ENCODE assay signal across 13 cellular contexts in the genomic region with DNA sequence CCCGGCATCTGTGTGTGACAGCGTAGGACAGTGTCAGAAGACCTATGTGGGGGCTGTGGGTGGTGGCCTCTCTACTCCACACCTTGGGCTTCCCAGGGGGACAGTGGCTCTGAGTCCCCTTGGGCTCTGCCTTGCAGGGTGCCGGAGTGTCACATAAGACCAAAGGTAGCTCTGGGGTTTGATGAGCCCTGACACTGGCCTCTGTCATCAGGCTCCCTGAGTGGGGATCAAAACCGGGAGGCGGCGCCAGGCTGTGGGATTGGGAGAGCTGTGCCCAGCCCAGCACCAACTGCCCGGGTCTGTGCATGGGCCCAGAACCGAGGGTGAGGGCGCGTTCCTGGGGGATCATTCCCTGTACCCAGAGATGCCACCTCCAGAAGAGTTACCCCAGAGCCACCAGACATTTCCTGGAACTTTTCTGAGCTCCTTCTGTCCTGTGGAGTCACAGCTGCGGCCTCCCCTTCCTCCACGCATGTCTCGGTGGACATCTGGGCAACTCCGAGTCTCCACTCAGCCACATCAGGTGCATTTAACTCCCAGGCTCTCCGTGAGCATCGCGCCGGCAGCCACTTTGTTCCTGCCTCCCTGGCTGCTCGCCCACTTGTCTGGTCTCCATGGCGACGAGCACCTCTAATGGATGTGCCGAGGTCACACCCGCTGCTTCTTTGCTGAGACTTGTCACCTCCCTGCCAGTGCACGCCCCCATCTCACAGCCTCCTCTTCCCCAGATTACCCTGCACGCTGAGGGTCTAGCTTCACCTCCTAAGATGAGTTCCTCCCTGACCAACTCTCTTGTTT.
A peak's percentile ranks its signal among the peaks of the same experiment; 100 is the strongest.
DNase-seq lines count a peak whose midpoint lies in the region; ATAC-seq and TF ChIP-seq lines count a peak whose summit lies in the region.
"Had no signal": no experiment of that assay in that cellular context is flagged by ENCODE, and none has a peak within 500 bp of the region (broad histone marks: within the 10 kb centered on the region; RNA-seq: fewer than 3 reads in every experiment).

No MANE protein-coding gene starts in this region.

- H3K4me3 Mint-ChIP-seq in neural progenitor cell, result no peak overlapping the region

- H2AFZ ChIP-seq in neural progenitor cell (replicated peaks), result no peak overlapping the region

- no peaks in the 10 kb centered on the region for H3K9me3 Mint-ChIP-seq in neural progenitor cell

- DNase-seq in DMS 273 (lab: John Stamatoyannopoulos, UW; ENCODE audit: unreplicated experiment), result peak; percentile 74
- DNase-seq in DMS 273 treated with DMSO at 0.1 percent for 48 hours (lab: John Stamatoyannopoulos, UW), result no peak
- DNase-seq in NCI-H1417 treated with DMSO at 0.1 percent for 48 hours (lab: John Stamatoyannopoulos, UW), result peak; percentile 93
- DNase-seq in Panc1 (ENCODE audit: low read depth, low spot score), result no peak
- peak; percentile 79 for DNase-seq in neural progenitor cell (ENCODE audit: low spot score)
- DNase-seq in transverse colon, result no peak
- DNase-seq: gastrocnemius medialis, mucosa of descending colon, testis had no signal

- POLR2A ChIA-PET in Panc1 (lab: Charles Lee), result no interaction called here

- no TSS peak for BruUV-seq in Panc1 (replicated peaks; lab: Mats Ljungman, UMichigan)

- no peak for TF ChIP-seq EP300 in transverse colon (IDR thresholded peaks at IDR 0.05; ENCODE audit: low read depth)

- H3K36me3 Mint-ChIP-seq in neural progenitor cell, result no peaks in the 10 kb centered on the region

- in situ Hi-C loops in Panc1 (cut with HindIII; ENCODE audit: low pct_unique_long_range_greater_than_20kb, low sequenced_read_pairs), result no loop called here
- in situ Hi-C loops in transverse colon (cut with MboI; ENCODE audit: low pct_ligation_motif_present in 1 of 4, low pct_unique_long_range_greater_than_20kb in 1 of 4, low sequenced_read_pairs in 3 of 4), result no loop called here

- WGBS in transverse colon (ENCODE audit: low coverage in 1 of 2), 2 donors, result 81 to 82% methylated on average over 5 to 25 of the region's 25 CpGs

- H3K27me3 ChIP-seq in Panc1 (ENCODE audit: control insufficient read depth, insufficient read depth, low read length) (no peaks in the 10 kb centered on the region), neural progenitor cell (peaks cover 11% of the 10 kb centered on the region), transverse colon (no peaks in the 10 kb centered on the region)
- H3K27me3 ChIP-seq: gastrocnemius medialis, testis had no signal

- H3K9me3 ChIP-seq in Panc1 (ENCODE audit: control insufficient read depth, insufficient read depth, low read depth, low read length) (no peaks in the 10 kb centered on the region), neural progenitor cell (ENCODE audit: low read depth) (no peaks in the 10 kb centered on the region), transverse colon (no peaks in the 10 kb centered on the region)
- H3K9me3 ChIP-seq: gastrocnemius medialis, mucosa of descending colon, testis had no signal

- H3K9ac ChIP-seq in neural progenitor cell, result no peak overlapping the region

- H3K79me2 ChIP-seq in neural progenitor cell (ENCODE audit: low read depth), result no peaks in the 10 kb centered on the region

- no peak for TF ChIP-seq POLR2A in transverse colon (IDR thresholded peaks at IDR 0.05)

- H3K27ac Mint-ChIP-seq in neural progenitor cell, result peak overlapping the region; percentile 9

- H3K27ac ChIP-seq in Panc1 (ENCODE audit: low read length) (no peak overlapping the region), neural progenitor cell (no peak overlapping the region), transverse colon (no peak overlapping the region)
- H3K27ac ChIP-seq: 22Rv1, gastrocnemius medialis, SK-N-MC, testis had no signal

- intact Hi-C loops in Panc1 (cut with micrococcal nuclease; ENCODE audit: unreplicated experiment), result loop anchor here (5.0 kb wide), 1 partner anchor 44 kb away; no protein-coding TSS in a partner anchor
- intact Hi-C loops in transverse colon (cut with DNase I; ENCODE audit: low total_unique reads), result no loop called here

- H3F3A ChIP-seq in neural progenitor cell (ENCODE audit: low read depth), result peaks cover 5% of the 10 kb centered on the region

- H4K20me1 ChIP-seq in neural progenitor cell (ENCODE audit: low read depth), result no peaks in the 10 kb centered on the region

- H3K4me1 ChIP-seq in Panc1 (ENCODE audit: control insufficient read depth, insufficient read depth, low read length), result no peaks in the 10 kb centered on the region
- peaks cover 16% of the 10 kb centered on the region for H3K4me1 ChIP-seq in neural progenitor cell
- no peaks in the 10 kb centered on the region for H3K4me1 ChIP-seq in transverse colon

- H3K27me3 Mint-ChIP-seq in neural progenitor cell (ENCODE audit: insufficient read depth, low read depth), result peaks cover 22% of the 10 kb centered on the region

- CTCF ChIA-PET in Panc1 (lab: Charles Lee), result interaction anchor here (0.5 kb wide), 1 partner anchor 1244 kb away, joined by 4 read pairs; no protein-coding TSS in a partner anchor

- TF ChIP-seq CTCF in Panc1 (IDR thresholded peaks at IDR 0.05) (no peak), neural progenitor cell (IDR thresholded peaks at IDR 0.05) (no peak), transverse colon (IDR thresholded peaks at IDR 0.05) (no peak)

- no peak overlapping the region for H3K4me2 ChIP-seq in neural progenitor cell

- H3K4me1 Mint-ChIP-seq in neural progenitor cell, result peaks cover 36% of the 10 kb centered on the region

- H3K36me3 ChIP-seq in Panc1 (ENCODE audit: control insufficient read depth, insufficient read depth, low read length) (no peaks in the 10 kb centered on the region), neural progenitor cell (no peaks in the 10 kb centered on the region), transverse colon (no peaks in the 10 kb centered on the region)
- H3K36me3 ChIP-seq: gastrocnemius medialis had no signal

- H3K4me3 ChIP-seq in Panc1 (ENCODE audit: low read depth in 2 of 2, low read length in 2 of 2), result no peak overlapping the region
- H3K4me3 ChIP-seq in neural progenitor cell, result no peak overlapping the region
- no peak overlapping the region for H3K4me3 ChIP-seq in transverse colon
- H3K4me3 ChIP-seq: gastrocnemius medialis, mucosa of descending colon, SK-N-MC, testis had no signal

- ATAC-seq in Panc1 (0 out of 2 replicates have a peak, but pooled peaks have one; percentile 11), GM21447 (IDR thresholded peaks at IDR 0.05; ENCODE audit: unreplicated experiment) (no peak), GM19397 (IDR thresholded peaks at IDR 0.05; ENCODE audit: unreplicated experiment) (no peak)
- ATAC-seq: gastrocnemius medialis had no signal

Comparison
In these comparisons a context has a peak if more than half of its experiments do, and no peak if none do; other contexts are left out.
1. DNase-seq: peak in DMS 273 (single experiment), NCI-H1417 treated with DMSO at 0.1 percent for 48 hours (single experiment) and neural progenitor cell (single experiment); none in DMS 273 treated with DMSO at 0.1 percent for 48 hours (single experiment), Panc1 (single experiment) and transverse colon (single experiment).